ENCODE assay signal across 9 cellular contexts in the genomic region with DNA sequence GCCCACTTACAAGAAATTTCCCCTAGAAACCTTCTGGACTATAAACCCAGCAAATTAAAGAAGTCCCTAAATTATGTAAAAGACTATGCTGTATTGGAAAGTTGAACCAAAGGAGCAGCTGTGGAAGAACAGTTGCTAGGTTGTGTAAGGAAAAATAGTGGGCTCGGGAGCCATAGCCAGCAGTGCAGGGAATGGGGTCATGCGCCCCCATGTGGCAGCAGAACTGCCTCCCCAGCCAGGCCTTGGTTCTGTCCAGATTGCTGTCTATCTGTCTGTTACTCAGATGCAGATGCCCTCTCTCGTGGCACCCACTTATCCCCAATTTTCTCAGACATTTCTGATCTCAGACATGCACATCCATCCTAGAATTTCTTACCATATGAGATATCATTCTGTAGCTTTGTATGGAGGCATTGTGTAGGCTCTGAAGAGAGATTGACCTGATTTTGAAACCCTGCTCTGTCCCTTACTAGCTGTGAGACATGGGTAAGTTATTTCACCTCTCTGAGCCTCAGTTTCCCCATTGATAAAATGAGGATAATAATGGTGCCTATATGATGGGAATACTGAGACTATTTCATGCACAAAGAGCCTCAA.
DNase-seq lines count a peak whose midpoint lies in the region; ATAC-seq and TF ChIP-seq lines count a peak whose summit lies in the region.
"Had no signal": no experiment of that assay in that cellular context is flagged by ENCODE, and none has a peak within 500 bp of the region (broad histone marks: within the 10 kb centered on the region; RNA-seq: fewer than 3 reads in every experiment).

No MANE protein-coding gene starts in this region.

- no peak overlapping the region for H3K4me2 ChIP-seq in Loucy (ENCODE audit: low read depth, low read length, poor library complexity, severe bottlenecking)

- DNase-seq in NCI-H2081 (lab: John Stamatoyannopoulos, UW) (peak; percentile 33 to 58), NCI-H2081 treated with DMSO at 0.1 percent for 48 hours (lab: John Stamatoyannopoulos, UW) (no peak), left ventricle myocardium inferior (peak; percentile 72), retinal pigment epithelial cell (ENCODE audit: low read depth) (no peak), NK-92 (lab: John Stamatoyannopoulos, UW; ENCODE audit: unreplicated experiment) (no peak)
- DNase-seq in activated CD8-positive, alpha-beta T cell treated with anti-CD3 and anti-CD28 coated beads for 36 hours, result peak; percentile 43

- peak; percentile 98 for TF ChIP-seq CTCF in Loucy (conservative IDR thresholded peaks at IDR 0.05; ENCODE audit: low read length)
- peak; percentile 54 for TF ChIP-seq CTCF in activated CD8-positive, alpha-beta T cell treated with anti-CD3 and anti-CD28 coated beads for 36 hours (IDR thresholded peaks at IDR 0.05)
- TF ChIP-seq CTCF in left ventricle myocardium inferior (IDR thresholded peaks at IDR 0.05; ENCODE audit: borderline replicate concordance), result peak; percentile 85
- peak; percentile 96 for TF ChIP-seq CTCF in retinal pigment epithelial cell (conservative IDR thresholded peaks at IDR 0.05; ENCODE audit: low read depth, low read length)

- peak; percentile 74 for ATAC-seq in GM21529 (IDR thresholded peaks at IDR 0.05; ENCODE audit: unreplicated experiment)
- no peak for ATAC-seq in activated CD8-positive, alpha-beta T cell treated with anti-CD3 and anti-CD28 coated beads for 36 hours

- H3K4me3 Mint-ChIP-seq in activated CD8-positive, alpha-beta T cell treated with anti-CD3 and anti-CD28 coated beads for 36 hours, result no peak overlapping the region
- H3K4me3 Mint-ChIP-seq: central memory CD8-positive, alpha-beta T cell had no signal

- H3K4me3 ChIP-seq in Loucy (ENCODE audit: low read length, poor library complexity, severe bottlenecking) (no peak overlapping the region), left ventricle myocardium inferior (no peak overlapping the region), retinal pigment epithelial cell (ENCODE audit: low read length) (no peak overlapping the region)

- H3K36me3 ChIP-seq in Loucy (ENCODE audit: insufficient read depth, low read length), result no peaks in the 10 kb centered on the region
- no peaks in the 10 kb centered on the region for H3K36me3 ChIP-seq in left ventricle myocardium inferior

- no peaks in the 10 kb centered on the region for H3K4me1 Mint-ChIP-seq in activated CD8-positive, alpha-beta T cell treated with anti-CD3 and anti-CD28 coated beads for 36 hours (ENCODE audit: low read depth)
- H3K4me1 Mint-ChIP-seq: central memory CD8-positive, alpha-beta T cell had no signal

- H3K9me3 Mint-ChIP-seq in activated CD8-positive, alpha-beta T cell treated with anti-CD3 and anti-CD28 coated beads for 36 hours, result no peaks in the 10 kb centered on the region
- H3K9me3 Mint-ChIP-seq: central memory CD8-positive, alpha-beta T cell had no signal

- no peaks in the 10 kb centered on the region for H4K20me1 ChIP-seq in Loucy (ENCODE audit: insufficient read depth, low read length, poor library complexity, severe bottlenecking)

- POLR2A ChIA-PET in activated CD8-positive, alpha-beta T cell treated with anti-CD3 and anti-CD28 coated beads for 36 hours (lab: Charles Lee), result no interaction called here

- H3K27me3 ChIP-seq in Loucy (ENCODE audit: insufficient read depth, low read length, poor library complexity, severe bottlenecking), result peaks cover 45% of the 10 kb centered on the region
- H3K27me3 ChIP-seq in left ventricle myocardium inferior (ENCODE audit: low read depth), result no peaks in the 10 kb centered on the region

- H3K4me1 ChIP-seq in Loucy (ENCODE audit: insufficient read depth, low read length, poor library complexity, severe bottlenecking) (no peaks in the 10 kb centered on the region), left ventricle myocardium inferior (peaks cover 9% of the 10 kb centered on the region)

- H3K79me2 ChIP-seq in Loucy (ENCODE audit: insufficient read depth, low read length), result no peaks in the 10 kb centered on the region

- H3F3A ChIP-seq in Loucy (ENCODE audit: low read depth), result no peaks in the 10 kb centered on the region

- H3K27ac Mint-ChIP-seq in activated CD8-positive, alpha-beta T cell treated with anti-CD3 and anti-CD28 coated beads for 36 hours, result no peak overlapping the region

- no peaks in the 10 kb centered on the region for H3K9me2 ChIP-seq in Loucy (replicated peaks; ENCODE audit: low read depth, low read length)

- no peak overlapping the region for H2AFZ ChIP-seq in Loucy (ENCODE audit: low read length)

- CTCF ChIA-PET in activated CD8-positive, alpha-beta T cell treated with anti-CD3 and anti-CD28 coated beads for 36 hours (lab: Charles Lee), result interaction anchor here (1.1 kb wide), 1 partner anchor 19 kb away, joined by 3 read pairs; no protein-coding TSS in a partner anchor

- H3K36me3 Mint-ChIP-seq in activated CD8-positive, alpha-beta T cell treated with anti-CD3 and anti-CD28 coated beads for 36 hours (ENCODE audit: low read depth), result no peaks in the 10 kb centered on the region

- no peak overlapping the region for H3K27ac ChIP-seq in left ventricle myocardium inferior (replicated peaks)

- H3K9me3 ChIP-seq in Loucy (ENCODE audit: insufficient read depth, low read depth, low read length) (no peaks in the 10 kb centered on the region), left ventricle myocardium inferior (replicated peaks) (no peaks in the 10 kb centered on the region)

- peaks cover 3% of the 10 kb centered on the region for H3K27me3 Mint-ChIP-seq in activated CD8-positive, alpha-beta T cell treated with anti-CD3 and anti-CD28 coated beads for 36 hours

- intact Hi-C loops in activated CD8-positive, alpha-beta T cell treated with anti-CD3 and anti-CD28 coated beads for 36 hours (cut with micrococcal nuclease), result loop anchor here (10.0 kb wide), 1 partner anchor 267 kb away; no protein-coding TSS in a partner anchor
- intact Hi-C loops in left ventricle myocardium inferior (cut with micrococcal nuclease), result loop anchor here (5.0 kb wide), 1 partner anchor 955 kb away; no protein-coding TSS in a partner anchor

- no peak overlapping the region for H3K9ac ChIP-seq in Loucy (ENCODE audit: low read depth, low read length, poor library complexity, severe bottlenecking)

Comparison
In these comparisons a context has a peak if more than half of its experiments do, and no peak if none do; other contexts are left out.
1. DNase-seq: peak in NCI-H2081 (2 of 2), activated CD8-positive, alpha-beta T cell treated with anti-CD3 and anti-CD28 coated beads for 36 hours (single experiment) and left ventricle myocardium inferior (single experiment); none in NCI-H2081 treated with DMSO at 0.1 percent for 48 hours (single experiment), retinal pigment epithelial cell (single experiment) and NK-92 (single experiment).
2. Peak in every context shown above with its lines, with median percentiles within 50 percentile points of each other: CTCF ChIP-seq.